In genomic region chr9:89808076-89808701, GRCh38 we compare ENCODE assay signal across 13 cellular contexts.
DNase-seq lines count a peak whose midpoint lies in the region; ATAC-seq, FAIRE-seq and TF ChIP-seq lines count a peak whose summit lies in the region.
"Had no signal": no experiment of that assay in that cellular context is flagged by ENCODE, and none has a peak within 500 bp of the region (broad histone marks: within the 10 kb centered on the region; RNA-seq: fewer than 3 reads in every experiment).

No MANE protein-coding gene starts in this region.

- in situ Hi-C loops in astrocyte of the cerebellum (cut with HindIII; ENCODE audit: low sequenced_read_pairs): no loop called here

- ATAC-seq in HG03460 (IDR thresholded peaks at IDR 0.05; ENCODE audit: unreplicated experiment): no peak

- no peaks in the 10 kb centered on the region for H3F3A ChIP-seq in Loucy (ENCODE audit: low read depth)
- H3F3A ChIP-seq in neural cell (ENCODE audit: insufficient read depth, low read length, poor library complexity, severe bottlenecking): no peaks in the 10 kb centered on the region

- no peak for TF ChIP-seq RAD21 in neural cell (conservative IDR thresholded peaks at IDR 0.05)

- H3K4me3 ChIP-seq in GM12864 (ENCODE audit: low read depth, low read length) (no peak overlapping the region), Loucy (ENCODE audit: low read length, poor library complexity, severe bottlenecking) (no peak overlapping the region), astrocyte of the cerebellum (ENCODE audit: low read depth, low read length) (no peak overlapping the region), neural cell (ENCODE audit: low read length) (no peak overlapping the region), kidney (ENCODE audit: low read length in 2 of 2) (no peak overlapping the region)
- H3K4me3 ChIP-seq: PC-9, prostate gland had no signal

- H3K27me3 ChIP-seq in Loucy (ENCODE audit: insufficient read depth, low read length, poor library complexity, severe bottlenecking): no peaks in the 10 kb centered on the region
- H3K27me3 ChIP-seq in neural cell (ENCODE audit: insufficient read depth, low read depth, low read length): no peaks in the 10 kb centered on the region

- intact Hi-C loops in kidney (cut with DNase I): no loop called here

- no peak for TF ChIP-seq POLR2A in GM12891 (IDR thresholded peaks at IDR 0.05; ENCODE audit: low read depth, low read length)

- H4K20me1 ChIP-seq in Loucy (ENCODE audit: insufficient read depth, low read length, poor library complexity, severe bottlenecking): no peaks in the 10 kb centered on the region
- H4K20me1 ChIP-seq in neural cell (ENCODE audit: insufficient read depth): no peaks in the 10 kb centered on the region

- no peaks in the 10 kb centered on the region for H3K9me2 ChIP-seq in Loucy (replicated peaks; ENCODE audit: low read depth, low read length)
- no peaks in the 10 kb centered on the region for H3K9me2 ChIP-seq in neural cell (ENCODE audit: insufficient read depth, low read length)

- no peak for TF ChIP-seq EP300 in neural cell (conservative IDR thresholded peaks at IDR 0.05; ENCODE audit: poor library complexity, severe bottlenecking)

- no peak overlapping the region for H2AFZ ChIP-seq in Loucy (ENCODE audit: low read length)
- no peak overlapping the region for H2AFZ ChIP-seq in neural cell (ENCODE audit: low read depth, low read length)
- H2AFZ ChIP-seq: PC-9 had no signal

- DNase-seq in GM12864 (ENCODE audit: low read depth) (no peak), astrocyte of the cerebellum (ENCODE audit: low read depth) (no peak), kidney (no peak), GM12891 (ENCODE audit: insufficient read length, low spot score) (no peak), T-helper 1 cell (no peak)
- DNase-seq: activated naive CD4-positive, alpha-beta T cell treated with anti-CD3 and anti-CD28 coated beads, Interleukin-2, amount 10 ng/mL, durations not matched to agents 7 days and 5 days; PC-9 had no signal

- FAIRE-seq in kidney (lab: Jason Lieb, UNC): no peak
- FAIRE-seq in GM12891 (lab: Jason Lieb, UNC): no peak
- FAIRE-seq: endometrium, keratinocyte had no signal

- H3K4me2 ChIP-seq in Loucy (ENCODE audit: low read depth, low read length, poor library complexity, severe bottlenecking) (no peak overlapping the region), neural cell (ENCODE audit: low read length) (no peak overlapping the region)
- H3K4me2 ChIP-seq: PC-9 had no signal

- H3K4me1 ChIP-seq in Loucy (ENCODE audit: insufficient read depth, low read length, poor library complexity, severe bottlenecking) (no peaks in the 10 kb centered on the region), kidney (ENCODE audit: control insufficient read depth in 1 of 2, insufficient read depth in 1 of 2, low read depth in 1 of 2, low read length in 2 of 2) (no peaks in the 10 kb centered on the region)
- H3K4me1 ChIP-seq: prostate gland had no signal

- H3K9me3 ChIP-seq in Loucy (ENCODE audit: insufficient read depth, low read depth, low read length) (no peaks in the 10 kb centered on the region), neural cell (ENCODE audit: low read length) (no peaks in the 10 kb centered on the region), kidney (ENCODE audit: control insufficient read depth in 1 of 2, low read length in 2 of 2) (no peaks in the 10 kb centered on the region)
- H3K9me3 ChIP-seq: prostate gland had no signal

- H3K27ac ChIP-seq in neural cell (ENCODE audit: low read length) (no peak overlapping the region), kidney (ENCODE audit: low read depth in 2 of 2, low read length in 2 of 2) (no peak overlapping the region)
- H3K27ac ChIP-seq: PC-9, prostate gland had no signal

- no peak overlapping the region for H3K9ac ChIP-seq in Loucy (ENCODE audit: low read depth, low read length, poor library complexity, severe bottlenecking)
- H3K9ac ChIP-seq in neural cell (ENCODE audit: low read length): no peak overlapping the region
- no peak overlapping the region for H3K9ac ChIP-seq in kidney (ENCODE audit: low read length in 2 of 2)

- H3K79me2 ChIP-seq in Loucy (ENCODE audit: insufficient read depth, low read length): no peaks in the 10 kb centered on the region
- H3K79me2 ChIP-seq in neural cell (replicated peaks; ENCODE audit: insufficient read depth, low read length): no peaks in the 10 kb centered on the region

- TF ChIP-seq CTCF in GM12864 (IDR thresholded peaks at IDR 0.05; ENCODE audit: low read depth, low read length, missing control alignments): peak; percentile 21
- TF ChIP-seq CTCF in Loucy (conservative IDR thresholded peaks at IDR 0.05; ENCODE audit: low read length): peak; percentile 34
- TF ChIP-seq CTCF in astrocyte of the cerebellum (IDR thresholded peaks at IDR 0.05; ENCODE audit: low read depth, low read length, missing control alignments): peak; percentile 41
- peak; percentile 15 for TF ChIP-seq CTCF in neural cell (IDR thresholded peaks at IDR 0.05; ENCODE audit: poor library complexity, severe bottlenecking)
- TF ChIP-seq CTCF in kidney (IDR thresholded peaks at IDR 0.05; ENCODE audit: borderline replicate concordance, extremely low read depth, insufficient read depth): no peak

- no peaks in the 10 kb centered on the region for H3K36me3 ChIP-seq in Loucy (ENCODE audit: insufficient read depth, low read length)
- H3K36me3 ChIP-seq in neural cell (ENCODE audit: insufficient read depth, low read length): no peaks in the 10 kb centered on the region
- H3K36me3 ChIP-seq in kidney (ENCODE audit: control insufficient read depth in 1 of 2, insufficient read depth in 2 of 2, low read length in 2 of 2): no peaks in the 10 kb centered on the region
- H3K36me3 ChIP-seq: prostate gland had no signal

TF ChIP-seq in neural cell, 6 proteins besides CTCF, POLR2A, EP300 and RAD21:
- no peak for TF ChIP-seq TAF1 (IDR thresholded peaks at IDR 0.05; ENCODE audit: low read depth)
- no peak for TF ChIP-seq EZH2 (IDR thresholded peaks at IDR 0.05; ENCODE audit: borderline replicate concordance, insufficient read depth, low read length, poor library complexity, severe bottlenecking)
- TF ChIP-seq MXI1 (conservative IDR thresholded peaks at IDR 0.05; ENCODE audit: poor library complexity, severe bottlenecking): no peak
- TF ChIP-seq SMC3 (conservative IDR thresholded peaks at IDR 0.05; ENCODE audit: poor library complexity): no peak
- no peak for TF ChIP-seq REST (IDR thresholded peaks at IDR 0.05; ENCODE audit: borderline replicate concordance)
- no peak for TF ChIP-seq POLR2AphosphoS5 (IDR thresholded peaks at IDR 0.05)

TF ChIP-seq in GM12891, 5 proteins besides CTCF, POLR2A, EP300 and RAD21:
- no peak for TF ChIP-seq SPI1 (IDR thresholded peaks at IDR 0.05; ENCODE audit: low read depth, low read length)
- no peak for TF ChIP-seq TAF1 (IDR thresholded peaks at IDR 0.05; ENCODE audit: low read depth, low read length)
- TF ChIP-seq POLR2AphosphoS5 (IDR thresholded peaks at IDR 0.05; ENCODE audit: low read depth, low read length): no peak
- TF ChIP-seq POU2F2 (IDR thresholded peaks at IDR 0.05; ENCODE audit: low read depth, low read length): no peak
- TF ChIP-seq PAX5 (IDR thresholded peaks at IDR 0.05; ENCODE audit: insufficient read depth, low read length, severe bottlenecking): no peak
